21 cellular contexts compared by ENCODE assay signal in the genomic region with DNA sequence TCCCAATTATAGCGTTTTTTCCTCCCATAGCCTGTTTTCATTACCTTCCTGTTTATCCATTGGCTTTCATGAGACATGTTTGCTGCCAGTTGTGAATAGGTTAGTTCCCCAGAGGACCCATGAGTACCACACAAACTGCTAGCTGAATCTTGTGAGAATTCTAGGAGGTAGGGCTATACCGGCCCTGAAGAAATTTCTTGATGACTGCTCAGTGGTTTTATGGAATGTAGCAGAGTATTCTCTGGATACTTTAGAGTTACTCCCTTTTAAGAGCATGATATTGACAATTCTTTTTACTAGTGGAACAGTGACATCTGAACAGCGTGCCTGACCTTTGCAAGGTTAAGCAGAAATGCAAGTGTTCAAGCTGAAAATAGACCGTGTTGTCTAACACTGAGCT.
DNase-seq lines count a peak whose midpoint lies in the region; ATAC-seq and TF ChIP-seq lines count a peak whose summit lies in the region.
"Had no signal": no experiment of that assay in that cellular context is flagged by ENCODE, and none has a peak within 500 bp of the region (broad histone marks: within the 10 kb centered on the region; RNA-seq: fewer than 3 reads in every experiment).

No MANE protein-coding gene starts in this region.

- H3K4me3 ChIP-seq in mammary epithelial cell (replicated peaks in 1 of 3; ENCODE audit: insufficient read depth in 1 of 3, low read depth in 2 of 3, low read length in 3 of 3): no peak overlapping the region
- H3K4me3 ChIP-seq in neural progenitor cell: no peak overlapping the region
- H3K4me3 ChIP-seq: MG63, Peyer's patch had no signal

- 81% methylated on average over 4 of the region's 4 CpGs for WGBS in mammary epithelial cell (ENCODE audit: low coverage, missing lambda C conversion rate)

- BruUV-seq in MCF 10A (replicated peaks; lab: Mats Ljungman, UMichigan) (no TSS peak), mammary epithelial cell (replicated peaks; lab: Mats Ljungman, UMichigan) (no TSS peak)

- intact Hi-C loops in MCF 10A (cut with micrococcal nuclease): no loop called here
- intact Hi-C loops in mammary epithelial cell (cut with micrococcal nuclease): no loop called here

- H3K79me2 ChIP-seq in mammary epithelial cell (ENCODE audit: insufficient read depth, low read length) (no peaks in the 10 kb centered on the region), neural progenitor cell (ENCODE audit: low read depth) (no peaks in the 10 kb centered on the region)

- H3K27ac ChIP-seq in mammary epithelial cell (ENCODE audit: insufficient read depth, low read depth, low read length): no peak overlapping the region
- H3K27ac ChIP-seq in neural progenitor cell: no peak overlapping the region
- H3K27ac ChIP-seq: C4-2B, Peyer's patch had no signal

- POLR2A ChIA-PET in MCF 10A (lab: Yijun Ruan, JAX): interaction anchor here (0.6 kb wide), 2 partner anchors 22 to 1367 kb away, joined by 3 read pairs; no protein-coding TSS in a partner anchor

- no peaks in the 10 kb centered on the region for H3F3A ChIP-seq in neural progenitor cell (ENCODE audit: low read depth)

- dilution Hi-C loops in mammary epithelial cell (cut with HindIII; ENCODE audit: low sequenced_read_pairs): no loop called here

- ATAC-seq in left lobe of liver (peak; percentile 49), HG03097 (IDR thresholded peaks at IDR 0.05; ENCODE audit: low FRiP score, unreplicated experiment) (no peak)
- ATAC-seq: SK-N-SH treated with all-trans-retinoic acid at 6 μM for 48 hours had no signal

- peaks cover 6% of the 10 kb centered on the region for H3K4me1 ChIP-seq in mammary epithelial cell (ENCODE audit: insufficient read depth, low read length)
- H3K4me1 ChIP-seq in neural progenitor cell: peaks cover 6% of the 10 kb centered on the region
- H3K4me1 ChIP-seq: Peyer's patch had no signal

- peak overlapping the region; percentile 27 for H3K27ac Mint-ChIP-seq in MCF 10A (ENCODE audit: low read depth, unreplicated experiment)
- no peak overlapping the region for H3K27ac Mint-ChIP-seq in neural progenitor cell
- H3K27ac Mint-ChIP-seq: CD8-positive, alpha-beta memory T cell had no signal

- H3K9ac ChIP-seq in mammary epithelial cell (ENCODE audit: insufficient read depth, low read length): no peak overlapping the region
- no peak overlapping the region for H3K9ac ChIP-seq in neural progenitor cell

- H3K27me3 Mint-ChIP-seq in MCF 10A (ENCODE audit: insufficient read depth, unreplicated experiment) (no peaks in the 10 kb centered on the region), neural progenitor cell (ENCODE audit: insufficient read depth, low read depth) (no peaks in the 10 kb centered on the region)
- H3K27me3 Mint-ChIP-seq: CD8-positive, alpha-beta memory T cell had no signal

- H3K4me2 ChIP-seq in mammary epithelial cell (ENCODE audit: insufficient read depth, low read depth, low read length): no peak overlapping the region
- H3K4me2 ChIP-seq in neural progenitor cell: no peak overlapping the region

- H3K27me3 ChIP-seq in mammary epithelial cell (ENCODE audit: insufficient read depth, low read length) (no peaks in the 10 kb centered on the region), neural progenitor cell (no peaks in the 10 kb centered on the region)
- H3K27me3 ChIP-seq: MG63, Peyer's patch had no signal

- CTCF ChIA-PET in MCF 10A (lab: Yijun Ruan, JAX): interaction anchor here (1.1 kb wide), 1 partner anchor 11 kb away, joined by 4 read pairs; no protein-coding TSS in a partner anchor
- CTCF ChIA-PET in mammary epithelial cell (lab: Charles Lee; ENCODE audit: low non-redundant PET): no interaction called here

- no peaks in the 10 kb centered on the region for H4K20me1 ChIP-seq in mammary epithelial cell (ENCODE audit: insufficient read depth, low read length)
- H4K20me1 ChIP-seq in neural progenitor cell (ENCODE audit: low read depth): no peaks in the 10 kb centered on the region

- H3K4me3 Mint-ChIP-seq in MCF 10A (ENCODE audit: unreplicated experiment) (no peak overlapping the region), neural progenitor cell (no peak overlapping the region)
- H3K4me3 Mint-ChIP-seq: CD8-positive, alpha-beta memory T cell had no signal

- H3K9me3 Mint-ChIP-seq in MCF 10A (ENCODE audit: unreplicated experiment) (no peaks in the 10 kb centered on the region), neural progenitor cell (no peaks in the 10 kb centered on the region)
- H3K9me3 Mint-ChIP-seq: CD8-positive, alpha-beta memory T cell had no signal

- H3K36me3 Mint-ChIP-seq in MCF 10A (ENCODE audit: insufficient read depth, unreplicated experiment): peaks cover 12% of the 10 kb centered on the region
- H3K36me3 Mint-ChIP-seq in neural progenitor cell: no peaks in the 10 kb centered on the region

- no peak for DNase-seq in MCF 10A (ENCODE audit: unreplicated experiment)
- no peak for DNase-seq in mammary epithelial cell
- no peak for DNase-seq in left lobe of liver (ENCODE audit: low spot score)
- no peak for DNase-seq in neural progenitor cell (ENCODE audit: low spot score)
- no peak for DNase-seq in amniotic stem cell (lab: John Stamatoyannopoulos, UW)
- DNase-seq in NCI-H146 treated with DMSO at 0.1 percent for 48 hours (lab: John Stamatoyannopoulos, UW; ENCODE audit: unreplicated experiment): no peak
- DNase-seq: 8988T; AML-193; CD8-positive, alpha-beta memory T cell; GOT3; HCEC 1CT; Kasumi-1; MG63; NCI-H1417; NCI-H187; NCI-H226; NCI-H510A treated with DMSO at 0.1 percent for 48 hours; Peyer's patch had no signal

- H2AFZ ChIP-seq in mammary epithelial cell (ENCODE audit: low read depth, low read length) (no peak overlapping the region), neural progenitor cell (replicated peaks) (peak overlapping the region; percentile 18)

- H3K36me3 ChIP-seq in mammary epithelial cell (ENCODE audit: insufficient read depth, low read length) (no peaks in the 10 kb centered on the region), neural progenitor cell (no peaks in the 10 kb centered on the region)
- H3K36me3 ChIP-seq: Peyer's patch had no signal

- H3K4me1 Mint-ChIP-seq in MCF 10A (ENCODE audit: insufficient read depth, unreplicated experiment) (no peaks in the 10 kb centered on the region), neural progenitor cell (peaks cover 3% of the 10 kb centered on the region)

- in situ Hi-C loops in mammary epithelial cell (cut with MboI; ENCODE audit: low sequenced_read_pairs in 2 of 2): no loop called here

- TF ChIP-seq CTCF in MCF 10A (IDR thresholded peaks at IDR 0.05; ENCODE audit: unreplicated experiment): no peak
- TF ChIP-seq CTCF in mammary epithelial cell (conservative IDR thresholded peaks at IDR 0.05 in 1 of 2, IDR thresholded peaks at IDR 0.05 in 1 of 2; ENCODE audit: extremely low read depth in 1 of 2, insufficient read depth in 1 of 2, low read depth in 1 of 2, low read length in 2 of 2): no peak
- no peak for TF ChIP-seq CTCF in neural progenitor cell (IDR thresholded peaks at IDR 0.05)

- no peaks in the 10 kb centered on the region for H3K9me3 ChIP-seq in mammary epithelial cell (replicated peaks; ENCODE audit: insufficient read depth, low read length)
- H3K9me3 ChIP-seq in neural progenitor cell (ENCODE audit: low read depth): no peaks in the 10 kb centered on the region
- H3K9me3 ChIP-seq: MG63, Peyer's patch had no signal
